Comparison of ENCODE assay signal across 35 cellular contexts in genomic region chr6:7887278-7887991, GRCh38. TPM values are rescaled to one million over a fixed set of nuclear protein-coding genes. Genes with fewer than 3 reads are reported as not detected.
DNase-seq lines count a peak whose midpoint lies in the region; ATAC-seq, FAIRE-seq and TF ChIP-seq lines count a peak whose summit lies in the region.
"Had no signal": no experiment of that assay in that cellular context is flagged by ENCODE, and none has a peak within 500 bp of the region (broad histone marks: within the 10 kb centered on the region; RNA-seq: fewer than 3 reads in every experiment).

No MANE protein-coding gene starts in this region.

- no peak overlapping the region for H3K4me2 ChIP-seq in K562 (ENCODE audit: insufficient read depth, low read length)
- H3K4me2 ChIP-seq: smooth muscle cell had no signal

- no peaks in the 10 kb centered on the region for H4K20me1 ChIP-seq in K562 (replicated peaks; ENCODE audit: control insufficient read depth, insufficient read depth, low read length)

- H3K27me3 ChIP-seq in K562 (ENCODE audit: control insufficient read depth in 2 of 2, insufficient read depth in 2 of 2, low read length in 2 of 2) (no peaks in the 10 kb centered on the region), spleen (replicated peaks in 1 of 7) (no peaks in the 10 kb centered on the region)
- H3K27me3 ChIP-seq: Peyer's patch, right atrium auricular region, stomach, uterus had no signal

- TF ChIP-seq CTCF in K562 (IDR thresholded peaks at IDR 0.05 in 2 of 3, conservative IDR thresholded peaks at IDR 0.05 in 1 of 3; ENCODE audit: insufficient read depth in 2 of 3, low read depth in 1 of 3, low read length in 3 of 3), result no peak
- TF ChIP-seq CTCF in spleen (IDR thresholded peaks at IDR 0.05 in 8 of 11, conservative IDR thresholded peaks at IDR 0.05 in 3 of 11), result no peak
- no peak for TF ChIP-seq CTCF in chondrocyte (IDR thresholded peaks at IDR 0.05)

- no peak for TF ChIP-seq EP300 in K562 (IDR thresholded peaks at IDR 0.05; ENCODE audit: low read length)

- CTCF ChIA-PET in K562 (lab: Yijun Ruan, JAX; ENCODE audit: low intra/inter-chr PET ratio), result no interaction called here

- H3K4me3 Mint-ChIP-seq in chondrocyte (ENCODE audit: unreplicated experiment) (no peak overlapping the region), T-helper 17 cell (no peak overlapping the region)
- H3K4me3 Mint-ChIP-seq: activated CD4-positive, alpha-beta memory T cell treated with anti-CD3 and anti-CD28 coated beads, Interleukin-2, amount 10 ng/mL, durations not matched to agents 7 days and 5 days; activated naive CD4-positive, alpha-beta T cell treated with anti-CD3 and anti-CD28 coated beads, Interleukin-2, amount 50 U/mL, for 24 hours; activated T-helper 1 cell treated with anti-CD3 and anti-CD28 coated beads, Interleukin-12 subunit alpha, Interleukin-12 subunit beta, Interleukin-2, Interleukin-4 antibody, amounts not matched to agents 30 ng/mL and 10 ng/mL and 1 ng/mL, durations not matched to agents 14 hours and 24 hours and 36 hours; B cell; CD8-positive, alpha-beta T cell; effector memory CD8-positive, alpha-beta T cell; T-helper 2 cell treated with Interferon-gamma antibody and Interleukin-4, amounts not matched to agents 5 μg/mL and 100 μg/mL, for 36 hours had no signal

- H3K4me1 ChIP-seq in K562 (replicated peaks in 1 of 2; ENCODE audit: control insufficient read depth in 2 of 2, insufficient read depth in 2 of 2, low read length in 2 of 2) (no peaks in the 10 kb centered on the region), spleen (no peaks in the 10 kb centered on the region)
- H3K4me1 ChIP-seq: Peyer's patch, stomach, uterus had no signal

- ATAC-seq in activated naive CD4-positive, alpha-beta T cell treated with anti-CD3 and anti-CD28 coated beads, Interleukin-2, amount 50 U/mL, for 72 hours, result no peak
- ATAC-seq in K562, result no peak
- no peak for ATAC-seq in T-helper 17 cell
- ATAC-seq in GM18867 (IDR thresholded peaks at IDR 0.05; ENCODE audit: unreplicated experiment), result no peak
- ATAC-seq: CD8-positive, alpha-beta T cell; effector memory CD8-positive, alpha-beta T cell had no signal

- no peak for FAIRE-seq in K562 (lab: Jason Lieb, UNC)

- H3K9me1 ChIP-seq in K562 (ENCODE audit: control insufficient read depth, insufficient read depth, low read length), result peaks cover 3% of the 10 kb centered on the region

- in situ Hi-C loops in K562 (cut with MboI), result no loop called here

- no peak overlapping the region for H3K27ac ChIP-seq in K562 (ENCODE audit: extremely low read depth, low read depth, low read length)
- no peak overlapping the region for H3K27ac ChIP-seq in spleen
- H3K27ac ChIP-seq: left ventricle myocardium inferior, Peyer's patch, right atrium auricular region, stomach, uterus had no signal

- 92% methylated on average over 16 of the region's 21 CpGs for WGBS in K562 (ENCODE audit: insufficient coverage, low coverage, missing lambda C conversion rate)
- WGBS in spleen, 5 donors, result 94 to 96% (median 95%) methylated on average over 21 of the region's 21 CpGs

- POLR2A ChIA-PET in K562 (lab: Yijun Ruan, JAX), result interaction anchor here (0.5 to 1.7 kb wide), 2 partner anchors 20 to 189 kb away, joined by 3 to 5 read pairs; no protein-coding TSS in a partner anchor

- BruUV-seq in K562 (replicated peaks; lab: Mats Ljungman, UMichigan), result no TSS peak

- H3K79me2 ChIP-seq in K562 (ENCODE audit: control insufficient read depth, insufficient read depth, low read length), result no peaks in the 10 kb centered on the region

- H3K36me3 ChIP-seq in K562 (ENCODE audit: control insufficient read depth, insufficient read depth, low read length), result peaks cover 100% of the 10 kb centered on the region
- peaks cover 13 to 100% (median 98%) of the 10 kb centered on the region in 6 donors for H3K36me3 ChIP-seq in spleen
- H3K36me3 ChIP-seq: uterus had no signal

- no peaks in the 10 kb centered on the region for H3K4me1 Mint-ChIP-seq in chondrocyte (ENCODE audit: low read depth)
- H3K4me1 Mint-ChIP-seq in T-helper 17 cell, result peaks cover 4% of the 10 kb centered on the region
- H3K4me1 Mint-ChIP-seq: activated CD4-positive, alpha-beta memory T cell treated with anti-CD3 and anti-CD28 coated beads, Interleukin-2, amount 10 ng/mL, durations not matched to agents 7 days and 5 days; activated naive CD4-positive, alpha-beta T cell treated with anti-CD3 and anti-CD28 coated beads, Interleukin-2, amount 50 U/mL, for 24 hours; B cell had no signal

- intact Hi-C loops in K562 (cut with micrococcal nuclease) (no loop called here), spleen (cut with DNase I; ENCODE audit: low total_unique reads) (no loop called here)

- no peak overlapping the region for H2AFZ ChIP-seq in K562 (ENCODE audit: low read depth, low read length)

- TF ChIP-seq RAD21 in K562 (CRISPR knock-in tag; conservative IDR thresholded peaks at IDR 0.05 in 1 of 2, IDR thresholded peaks at IDR 0.05 in 1 of 2), result no peak

- TF ChIP-seq POLR2A in GM19193 (IDR thresholded peaks at IDR 0.05; ENCODE audit: extremely low read depth, insufficient read depth, insufficient read length) (peak; percentile 35), K562 (conservative IDR thresholded peaks at IDR 0.05) (no peak), spleen (IDR thresholded peaks at IDR 0.05) (no peak)

- H3K9me3 Mint-ChIP-seq in activated naive CD4-positive, alpha-beta T cell treated with anti-CD3 and anti-CD28 coated beads, Interleukin-2, amount 50 U/mL, for 72 hours, result no peaks in the 10 kb centered on the region
- H3K9me3 Mint-ChIP-seq in chondrocyte (ENCODE audit: low read depth), result no peaks in the 10 kb centered on the region
- H3K9me3 Mint-ChIP-seq: activated CD4-positive, alpha-beta memory T cell treated with anti-CD3 and anti-CD28 coated beads, Interleukin-2, amount 10 ng/mL, durations not matched to agents 7 days and 5 days; activated naive CD4-positive, alpha-beta T cell treated with anti-CD3 and anti-CD28 coated beads, Interleukin-2, amount 50 U/mL, for 24 hours; activated T-helper 1 cell treated with anti-CD3 and anti-CD28 coated beads, Interleukin-12 subunit alpha, Interleukin-12 subunit beta, Interleukin-2, Interleukin-4 antibody, amounts not matched to agents 30 ng/mL and 10 ng/mL and 1 ng/mL, durations not matched to agents 14 hours and 24 hours and 36 hours; CD8-positive, alpha-beta T cell; effector memory CD8-positive, alpha-beta T cell; T-helper 2 cell treated with Interferon-gamma antibody and Interleukin-4, amounts not matched to agents 5 μg/mL and 100 μg/mL, for 36 hours had no signal

- peak overlapping the region; percentile 31 to 92 for H3K27ac Mint-ChIP-seq in activated naive CD4-positive, alpha-beta T cell treated with anti-CD3 and anti-CD28 coated beads, Interleukin-2, amount 50 U/mL, for 72 hours
- H3K27ac Mint-ChIP-seq in chondrocyte (ENCODE audit: unreplicated experiment) (no peak overlapping the region), T-helper 17 cell (no peak overlapping the region)
- H3K27ac Mint-ChIP-seq: activated CD4-positive, alpha-beta memory T cell treated with anti-CD3 and anti-CD28 coated beads, Interleukin-2, amount 10 ng/mL, durations not matched to agents 7 days and 5 days; activated naive CD4-positive, alpha-beta T cell treated with anti-CD3 and anti-CD28 coated beads, Interleukin-2, amount 50 U/mL, for 24 hours; activated T-helper 1 cell treated with anti-CD3 and anti-CD28 coated beads, Interleukin-12 subunit alpha, Interleukin-12 subunit beta, Interleukin-2, Interleukin-4 antibody, amounts not matched to agents 30 ng/mL and 10 ng/mL and 1 ng/mL, durations not matched to agents 14 hours and 24 hours and 36 hours; B cell; CD8-positive, alpha-beta T cell; T-helper 2 cell treated with Interferon-gamma antibody and Interleukin-4, amounts not matched to agents 5 μg/mL and 100 μg/mL, for 36 hours had no signal

- DNase-seq in activated naive CD4-positive, alpha-beta T cell treated with anti-CD3 and anti-CD28 coated beads, Interleukin-2, amount 50 U/mL, for 72 hours (ENCODE audit: low spot score in 2 of 2), result no peak
- no peak for DNase-seq in activated naive CD4-positive, alpha-beta T cell treated with Interleukin-2 at 50 U/mL for 16 hours
- DNase-seq in K562 (ENCODE audit: extremely low read depth in 1 of 4, low spot score in 3 of 4), result no peak
- peak; percentile 64 for DNase-seq in spleen
- no peak for DNase-seq in chondrocyte (ENCODE audit: low spot score)
- no peak for DNase-seq in T-helper 17 cell
- DNase-seq: activated CD4-positive, alpha-beta memory T cell treated with anti-CD3 and anti-CD28 coated beads, Interleukin-2, amount 10 ng/mL, durations not matched to agents 7 days and 5 days; activated CD4-positive, CD25-positive, alpha-beta regulatory T cell treated with anti-CD3 and anti-CD28 coated beads, Interleukin-2, amount 50 U/mL, for 72 hours; activated CD8-positive, alpha-beta memory T cell treated with anti-CD3 and anti-CD28 coated beads, Interleukin-2, amount 50 U/mL, for 4 hours; anterior cingulate cortex; caudate nucleus; CD8-positive, alpha-beta T cell; cortex of kidney; DMS153; effector memory CD8-positive, alpha-beta T cell; glutamatergic neuron; islet precursor cell; left ventricle myocardium inferior; NCI-H1092 treated with DMSO at 0.1 percent for 48 hours; NCI-H1930; NCI-H226; NCI-H526 treated with DMSO at 0.1 percent for 48 hours; Peyer's patch; SHP77 treated with DMSO at 0.1 percent for 48 hours; stimulated activated CD4-positive, alpha-beta T cell treated with anti-CD3 and anti-CD28 coated beads, Interleukin-1b, Interleukin-23, amount 100 ng/mL, for 48 hours; stomach; uterus had no signal

- H3K27me3 Mint-ChIP-seq in chondrocyte (ENCODE audit: low read depth), result no peaks in the 10 kb centered on the region
- H3K27me3 Mint-ChIP-seq in T-helper 17 cell, result no peaks in the 10 kb centered on the region
- H3K27me3 Mint-ChIP-seq: activated CD4-positive, alpha-beta memory T cell treated with anti-CD3 and anti-CD28 coated beads, Interleukin-2, amount 10 ng/mL, durations not matched to agents 7 days and 5 days; activated naive CD4-positive, alpha-beta T cell treated with anti-CD3 and anti-CD28 coated beads, Interleukin-2, amount 50 U/mL, for 24 hours; B cell; effector memory CD8-positive, alpha-beta T cell had no signal

- peaks cover 39 to 52% of the 10 kb centered on the region in 2 donors for H3K36me3 Mint-ChIP-seq in activated naive CD4-positive, alpha-beta T cell treated with anti-CD3 and anti-CD28 coated beads, Interleukin-2, amount 50 U/mL, for 72 hours
- H3K36me3 Mint-ChIP-seq in chondrocyte (ENCODE audit: low read depth) (peaks cover 66% of the 10 kb centered on the region), T-helper 17 cell (ENCODE audit: low read depth) (peaks cover 17% of the 10 kb centered on the region)

- no peak overlapping the region; a peak in 1 of 4 replicates for H3K9ac ChIP-seq in K562 (ENCODE audit: insufficient read depth in 1 of 2, low read depth in 2 of 2, low read length in 2 of 2)

- H3K9me3 ChIP-seq in K562 (replicated peaks; ENCODE audit: control insufficient read depth, insufficient read depth, low read depth, low read length), result no peaks in the 10 kb centered on the region
- no peaks in the 10 kb centered on the region for H3K9me3 ChIP-seq in spleen
- no peaks in the 10 kb centered on the region for H3K9me3 ChIP-seq in T-helper 17 cell (ENCODE audit: control insufficient read depth, low read length, poor library complexity, severe bottlenecking)
- H3K9me3 ChIP-seq: left ventricle myocardium inferior, Peyer's patch, right atrium auricular region, stomach, uterus had no signal

- H3K4me3 ChIP-seq in K562 (no peak overlapping the region), spleen (no peak overlapping the region)
- H3K4me3 ChIP-seq: left ventricle myocardium inferior, Peyer's patch, right atrium auricular region, smooth muscle cell, stomach, uterus had no signal

RNA-seq across cellular contexts. Expression of gene TXNDC5, which starts 23.2 kb away (rescaled TPM):
- 10 to 100 TPM; 41.0 to 77.9 TPM for total RNA-seq in activated naive CD4-positive, alpha-beta T cell treated with anti-CD3 and anti-CD28 coated beads, Interleukin-2, amount 50 U/mL, for 72 hours
- total RNA-seq in K562 (2011; cell fraction: chromatin; rRNA removed; ENCODE audit: low replicate concordance), result 113 and 119 TPM in 2 replicates
- 126 TPM in 2 replicates for total RNA-seq in K562 (2011; cell fraction: nucleolus; rRNA removed)
- total RNA-seq in K562 (2011; cell fraction: nucleoplasm; rRNA removed), result 204 and 291 TPM in 2 replicates
- total RNA-seq in K562 (2014; rRNA removed) (136 and 163 TPM in 2 replicates), K562 (2014; rRNA removed; fragmentation: Illumina TruSeq; extraction: Trizol) (133 and 142 TPM in 2 replicates), K562 (2015; rRNA removed; fragmentation: Illumina TruSeq; extraction: Trizol) (145 and 151 TPM in 2 replicates), K562 (2021) (137 and 139 TPM in 2 replicates), spleen (100 to 1,000 TPM; 125 to 645 (median 241) TPM), chondrocyte (226 to 231 TPM (median 230 TPM) in 3 replicates), T-helper 17 cell (10 to 100 TPM; 18.6 to 19.8 TPM)
- polyA plus RNA-seq in K562 (2011; rRNA removed) (148 and 164 TPM in 2 replicates), K562 (2014; fragmentation: Illumina TruSeq; extraction: Trizol) (146 and 156 TPM in 2 replicates), K562 (2014; fragmentation: Nextera tagmentation; extraction: Ambion mirVana) (10 to 100 TPM; 33.9 to 44.0 TPM), K562 (2014; rRNA removed) (101 and 125 TPM in 2 replicates), spleen (10 to 100 TPM; 25.9 to 58.2 (median 48.7) TPM)
- 93.6 and 158 TPM in 2 replicates for polyA plus RNA-seq in K562 (2011; cell fraction: cytosol; rRNA removed)
- 77.6 and 108 TPM in 2 replicates for polyA plus RNA-seq in K562 (2011; cell fraction: nucleus; rRNA removed)
- polyA plus RNA-seq in K562 (2012), result 111 and 153 TPM in 2 replicates
- polyA minus RNA-seq in K562 (2011; rRNA and poly(A)+ RNA removed), result 135 and 149 TPM in 2 replicates
- 72.4 and 78.1 TPM in 2 replicates for polyA minus RNA-seq in K562 (2011; cell fraction: cytosol; rRNA and poly(A)+ RNA removed)
- 27.7 and 54.0 TPM in 2 replicates for polyA minus RNA-seq in K562 (2011; cell fraction: nucleus; rRNA and poly(A)+ RNA removed)

Comparison
In these comparisons a context has a peak if more than half of its experiments do, and no peak if none do; other contexts are left out.
1. H3K27ac Mint-ChIP-seq: peak in activated naive CD4-positive, alpha-beta T cell treated with anti-CD3 and anti-CD28 coated beads, Interleukin-2, amount 50 U/mL, for 72 hours (2 of 2); none in chondrocyte (single experiment) and T-helper 17 cell (single experiment).